In the genomic region with DNA sequence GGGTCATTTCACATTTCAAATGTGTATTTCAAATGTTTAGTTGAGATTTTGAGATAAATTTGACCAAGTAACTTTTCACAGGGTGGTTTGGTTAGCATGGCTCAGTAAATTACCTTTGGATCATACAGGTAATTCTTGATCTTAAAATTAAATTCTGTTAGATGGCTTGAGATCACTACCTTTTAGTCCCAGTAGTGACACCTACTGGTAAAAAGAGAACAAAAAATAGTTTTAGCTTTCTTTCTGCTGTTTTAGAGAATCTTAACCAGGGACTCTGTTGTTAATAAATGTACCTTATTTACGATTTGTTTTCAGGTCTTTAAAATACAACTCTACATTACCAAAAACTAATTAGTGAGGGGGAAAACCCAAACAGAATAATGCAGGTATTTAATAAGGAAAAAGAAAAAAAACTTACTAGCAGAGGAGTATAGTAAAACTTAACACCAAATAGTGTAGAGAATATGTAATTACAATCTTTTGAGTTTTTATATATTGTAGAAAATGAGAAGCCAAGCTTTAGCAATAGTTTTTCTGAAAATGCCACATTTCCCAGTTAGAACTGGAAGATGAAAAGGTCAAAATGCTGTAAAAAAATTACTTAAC, we compare ENCODE assay signal across 8 cellular contexts.
A peak's percentile ranks its signal among the peaks of the same experiment; 100 is the strongest.
DNase-seq lines count a peak whose midpoint lies in the region; ATAC-seq, FAIRE-seq and TF ChIP-seq lines count a peak whose summit lies in the region.

No MANE protein-coding gene starts in this region.

- peak; percentile 92 for FAIRE-seq in A204.1 (lab: Jason Lieb, UNC)

- peak; percentile 61 for DNase-seq in NAMALWA (ENCODE audit: low spot score)
- peak; percentile 10 to 31 for DNase-seq in dermis microvascular lymphatic vessel endothelial cell (ENCODE audit: low read depth in 2 of 2)
- DNase-seq in stromal cell of bone marrow (ENCODE audit: low read depth), result peak; percentile 15
- no peak for DNase-seq in Ammon's horn (ENCODE audit: low spot score)
- no peak for DNase-seq in omental fat pad (ENCODE audit: low spot score)

- no peak for TF ChIP-seq POLR2A in GM18505 (IDR thresholded peaks at IDR 0.05; ENCODE audit: borderline replicate concordance, extremely low read depth, insufficient read depth, insufficient read length)

- ATAC-seq in GM18505 (IDR thresholded peaks at IDR 0.05; ENCODE audit: unreplicated experiment) (peak; percentile 62), GM19463 (IDR thresholded peaks at IDR 0.05; ENCODE audit: unreplicated experiment) (no peak), omental fat pad (ENCODE audit: low FRiP score) (no peak)

- TF ChIP-seq CTCF in omental fat pad (IDR thresholded peaks at IDR 0.05), result no peak

Comparison
In these comparisons a context has a peak if more than half of its experiments do, and no peak if none do; other contexts are left out.
1. DNase-seq: peak in NAMALWA (single experiment), dermis microvascular lymphatic vessel endothelial cell (2 of 2) and stromal cell of bone marrow (single experiment); none in Ammon's horn (single experiment) and omental fat pad (single experiment).